ENCODE assay signal across 16 cellular contexts in the genomic region with DNA sequence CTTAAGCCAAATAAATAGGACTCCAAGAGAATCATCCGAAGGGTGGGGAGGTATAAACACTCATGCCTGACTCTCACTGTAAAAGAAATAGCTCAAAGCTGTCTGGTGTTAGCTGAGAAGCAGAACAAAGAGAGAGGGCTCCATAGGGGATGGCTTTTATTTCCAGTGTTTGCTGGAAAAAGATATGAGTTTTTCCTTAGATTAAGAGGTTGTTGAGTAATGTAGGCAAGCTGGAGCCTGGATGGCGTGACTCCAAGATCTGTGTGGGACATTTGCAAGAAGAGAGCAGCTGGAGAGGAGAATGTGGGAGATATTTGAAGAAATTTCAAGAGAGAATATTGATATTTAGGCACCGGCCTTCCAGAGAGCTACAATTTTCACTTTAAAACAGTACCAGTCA.
DNase-seq lines count a peak whose midpoint lies in the region; TF ChIP-seq lines count a peak whose summit lies in the region.
"Had no signal": no experiment of that assay in that cellular context is flagged by ENCODE, and none has a peak within 500 bp of the region (broad histone marks: within the 10 kb centered on the region; RNA-seq: fewer than 3 reads in every experiment).

No MANE protein-coding gene starts in this region.

- no peaks in the 10 kb centered on the region for H3K4me1 Mint-ChIP-seq in type B pancreatic cell (ENCODE audit: unreplicated experiment)
- H3K4me1 Mint-ChIP-seq: activated T-helper 17 cell treated with anti-CD3 and anti-CD28 coated beads, Interleukin-2, amount 50 U/mL, for 72 hours had no signal

- no peak for TF ChIP-seq CTCF in cardiac fibroblast (IDR thresholded peaks at IDR 0.05; ENCODE audit: low read depth, low read length)
- TF ChIP-seq CTCF in left ventricle myocardium inferior (IDR thresholded peaks at IDR 0.05; ENCODE audit: borderline replicate concordance): no peak
- TF ChIP-seq CTCF in sigmoid colon (IDR thresholded peaks at IDR 0.05): no peak
- TF ChIP-seq CTCF in type B pancreatic cell (conservative IDR thresholded peaks at IDR 0.05): no peak
- TF ChIP-seq CTCF in esophagus muscularis mucosa (IDR thresholded peaks at IDR 0.05): no peak

- TF ChIP-seq EP300 in sigmoid colon (IDR thresholded peaks at IDR 0.05): no peak
- TF ChIP-seq EP300 in esophagus muscularis mucosa (IDR thresholded peaks at IDR 0.05): no peak

- no peaks in the 10 kb centered on the region for H3K9me3 ChIP-seq in left ventricle myocardium inferior (replicated peaks)
- no peaks in the 10 kb centered on the region for H3K9me3 ChIP-seq in sigmoid colon
- H3K9me3 ChIP-seq in esophagus muscularis mucosa: no peaks in the 10 kb centered on the region
- H3K9me3 ChIP-seq: BE2C, gastroesophageal sphincter had no signal

- 76 to 85% methylated on average over 3 of the region's 3 CpGs for WGBS in sigmoid colon, 2 donors
- WGBS in esophagus muscularis mucosa: 60% methylated on average over 3 of the region's 3 CpGs

- H3K27ac ChIP-seq in left ventricle myocardium inferior (replicated peaks) (no peak overlapping the region), sigmoid colon (no peak overlapping the region), esophagus muscularis mucosa (replicated peaks in 1 of 4) (no peak overlapping the region)
- H3K27ac ChIP-seq: gastroesophageal sphincter had no signal

- H3K27ac Mint-ChIP-seq in type B pancreatic cell: no peak overlapping the region
- H3K27ac Mint-ChIP-seq: activated T-helper 17 cell treated with anti-CD3 and anti-CD28 coated beads, Interleukin-2, amount 50 U/mL, for 72 hours; natural killer cell treated with Interleukin-12 subunit alpha and Interleukin-12 subunit beta and Interleukin-15 and Interleukin-18, amount 100 ng/mL, for 72 hours had no signal

- H3K27me3 ChIP-seq in left ventricle myocardium inferior (ENCODE audit: low read depth): no peaks in the 10 kb centered on the region
- H3K27me3 ChIP-seq in sigmoid colon: no peaks in the 10 kb centered on the region
- H3K27me3 ChIP-seq in esophagus muscularis mucosa: no peaks in the 10 kb centered on the region
- H3K27me3 ChIP-seq: BE2C, gastroesophageal sphincter had no signal

- DNase-seq in EH (ENCODE audit: low read depth) (peak; percentile 40), cardiac fibroblast (ENCODE audit: low read depth in 2 of 2) (peak; percentile 68 to 91), left ventricle myocardium inferior (peak; percentile 39), sigmoid colon (peak; percentile 54), iPS-NIHi11 (ENCODE audit: low spot score) (no peak), C1 segment of cervical spinal cord (lab: John Stamatoyannopoulos, UW) (no peak), type B pancreatic cell (ENCODE audit: extremely low spot score, unreplicated experiment) (no peak), esophagus muscularis mucosa (ENCODE audit: extremely low spot score) (no peak)
- DNase-seq: activated CD4-positive, alpha-beta T cell treated with anti-CD3 and anti-CD28 coated beads for 1 hour; BE2C; Calu3; NCI-H69; retina had no signal

- no peak for TF ChIP-seq POLR2A in sigmoid colon (IDR thresholded peaks at IDR 0.05)
- TF ChIP-seq POLR2A in esophagus muscularis mucosa (IDR thresholded peaks at IDR 0.05; ENCODE audit: low read depth): no peak

- no peaks in the 10 kb centered on the region for H3K27me3 Mint-ChIP-seq in type B pancreatic cell
- H3K27me3 Mint-ChIP-seq: activated T-helper 17 cell treated with anti-CD3 and anti-CD28 coated beads, Interleukin-2, amount 50 U/mL, for 72 hours; natural killer cell treated with Interleukin-12 subunit alpha and Interleukin-12 subunit beta and Interleukin-15 and Interleukin-18, amount 100 ng/mL, for 72 hours had no signal

- no peak overlapping the region for H3K4me3 ChIP-seq in cardiac fibroblast (replicated peaks in 1 of 2; ENCODE audit: low read depth in 2 of 2, low read length in 2 of 2)
- no peak overlapping the region for H3K4me3 ChIP-seq in left ventricle myocardium inferior
- no peak overlapping the region for H3K4me3 ChIP-seq in sigmoid colon
- no peak overlapping the region for H3K4me3 ChIP-seq in esophagus muscularis mucosa
- H3K4me3 ChIP-seq: gastroesophageal sphincter had no signal

- H3K4me3 Mint-ChIP-seq in type B pancreatic cell: no peak overlapping the region
- H3K4me3 Mint-ChIP-seq: activated T-helper 17 cell treated with anti-CD3 and anti-CD28 coated beads, Interleukin-2, amount 50 U/mL, for 72 hours; natural killer cell treated with Interleukin-12 subunit alpha and Interleukin-12 subunit beta and Interleukin-15 and Interleukin-18, amount 100 ng/mL, for 72 hours had no signal

- H3K9me3 Mint-ChIP-seq in type B pancreatic cell: no peaks in the 10 kb centered on the region
- H3K9me3 Mint-ChIP-seq: activated T-helper 17 cell treated with anti-CD3 and anti-CD28 coated beads, Interleukin-2, amount 50 U/mL, for 72 hours had no signal

- no peaks in the 10 kb centered on the region for H3K36me3 Mint-ChIP-seq in type B pancreatic cell
- H3K36me3 Mint-ChIP-seq: natural killer cell treated with Interleukin-12 subunit alpha and Interleukin-12 subunit beta and Interleukin-15 and Interleukin-18, amount 100 ng/mL, for 72 hours had no signal

- H3K36me3 ChIP-seq in left ventricle myocardium inferior: no peaks in the 10 kb centered on the region
- no peaks in the 10 kb centered on the region for H3K36me3 ChIP-seq in sigmoid colon
- H3K36me3 ChIP-seq in esophagus muscularis mucosa: no peaks in the 10 kb centered on the region
- H3K36me3 ChIP-seq: BE2C, gastroesophageal sphincter had no signal

- H3K4me1 ChIP-seq in left ventricle myocardium inferior (no peaks in the 10 kb centered on the region), sigmoid colon (no peaks in the 10 kb centered on the region), esophagus muscularis mucosa (no peaks in the 10 kb centered on the region)
- H3K4me1 ChIP-seq: BE2C, gastroesophageal sphincter had no signal

- intact Hi-C loops in left ventricle myocardium inferior (cut with micrococcal nuclease): no loop called here
- intact Hi-C loops in sigmoid colon (cut with DNase I): no loop called here
- intact Hi-C loops in esophagus muscularis mucosa (cut with DNase I): no loop called here

Comparison
In these comparisons a context has a peak if more than half of its experiments do, and no peak if none do; other contexts are left out.
1. DNase-seq: peak in EH (single experiment), cardiac fibroblast (2 of 2), left ventricle myocardium inferior (single experiment) and sigmoid colon (single experiment); none in iPS-NIHi11 (single experiment), C1 segment of cervical spinal cord (0 of 14), type B pancreatic cell (single experiment) and esophagus muscularis mucosa (single experiment).